Comparison of ENCODE assay signal across 28 cellular contexts in genomic region chr4:174278467-174278866, GRCh38. TPM values are rescaled to one million over a fixed set of nuclear protein-coding genes. Genes with fewer than 3 reads are reported as not detected.
DNase-seq lines count a peak whose midpoint lies in the region; ATAC-seq and TF ChIP-seq lines count a peak whose summit lies in the region.
"Had no signal": no experiment of that assay in that cellular context is flagged by ENCODE, and none has a peak within 500 bp of the region (broad histone marks: within the 10 kb centered on the region; RNA-seq: fewer than 3 reads in every experiment).

No MANE protein-coding gene starts in this region.

- H3K4me3 Mint-ChIP-seq in activated CD8-positive, alpha-beta T cell treated with anti-CD3 and anti-CD28 coated beads for 36 hours, result no peak overlapping the region
- H3K4me3 Mint-ChIP-seq in activated CD8-positive, alpha-beta T cell treated with anti-CD3 and anti-CD28 coated beads, Interleukin-2, amount 10 ng/mL, durations not matched to agents 7 days and 5 days, result no peak overlapping the region
- H3K4me3 Mint-ChIP-seq in central memory CD8-positive, alpha-beta T cell, result no peak overlapping the region
- H3K4me3 Mint-ChIP-seq: activated naive CD8-positive, alpha-beta T cell treated with anti-CD3 and anti-CD28 coated beads, Interleukin-2, amount 10 ng/mL, durations not matched to agents 7 days and 5 days; B cell; immature natural killer cell; stimulated activated memory B cell treated with anti-CD40 and anti-IgM and Interleukin-4, amounts not matched to agents 10 μg/mL and 1 μg/mL and 100 μg/mL, for 72 hours had no signal

- H3K9me3 Mint-ChIP-seq in activated CD8-positive, alpha-beta T cell treated with anti-CD3 and anti-CD28 coated beads for 36 hours, result no peaks in the 10 kb centered on the region
- H3K9me3 Mint-ChIP-seq in activated CD8-positive, alpha-beta T cell treated with anti-CD3 and anti-CD28 coated beads, Interleukin-2, amount 10 ng/mL, durations not matched to agents 7 days and 5 days (ENCODE audit: insufficient read depth), result no peaks in the 10 kb centered on the region
- no peaks in the 10 kb centered on the region for H3K9me3 Mint-ChIP-seq in central memory CD8-positive, alpha-beta T cell
- H3K9me3 Mint-ChIP-seq: immature natural killer cell; stimulated activated memory B cell treated with anti-CD40 and anti-IgM and Interleukin-4, amounts not matched to agents 10 μg/mL and 1 μg/mL and 100 μg/mL, for 72 hours had no signal

- CTCF ChIA-PET in activated CD8-positive, alpha-beta T cell treated with anti-CD3 and anti-CD28 coated beads for 36 hours (lab: Charles Lee), result no interaction called here
- CTCF ChIA-PET in activated CD8-positive, alpha-beta T cell treated with anti-CD3 and anti-CD28 coated beads, Interleukin-2, amount 10 ng/mL, durations not matched to agents 7 days and 5 days (lab: Charles Lee), result no interaction called here

- no peak for ATAC-seq in activated CD8-positive, alpha-beta T cell treated with anti-CD3 and anti-CD28 coated beads for 36 hours
- ATAC-seq in activated CD8-positive, alpha-beta T cell treated with anti-CD3 and anti-CD28 coated beads, Interleukin-2, amount 10 ng/mL, durations not matched to agents 7 days and 5 days, result no peak
- peak; percentile 23 for ATAC-seq in HG03342 (IDR thresholded peaks at IDR 0.05; ENCODE audit: unreplicated experiment)
- no peak for ATAC-seq in central memory CD8-positive, alpha-beta T cell (replicated peaks; ENCODE audit: extremely low read depth, poor library complexity, severe bottlenecking)
- ATAC-seq in esophagus mucosa, result no peak
- ATAC-seq: gastrocnemius medialis; Panc1; sciatic nerve; stimulated activated memory B cell treated with anti-CD40 and anti-IgM and Interleukin-4, amounts not matched to agents 10 μg/mL and 1 μg/mL and 100 μg/mL, for 72 hours; upper lobe of right lung had no signal

- H3K36me3 Mint-ChIP-seq in activated CD8-positive, alpha-beta T cell treated with anti-CD3 and anti-CD28 coated beads for 36 hours (ENCODE audit: low read depth), result peaks cover 10% of the 10 kb centered on the region
- peaks cover 16% of the 10 kb centered on the region for H3K36me3 Mint-ChIP-seq in activated CD8-positive, alpha-beta T cell treated with anti-CD3 and anti-CD28 coated beads, Interleukin-2, amount 10 ng/mL, durations not matched to agents 7 days and 5 days (ENCODE audit: low read depth)
- peaks cover 14% of the 10 kb centered on the region for H3K36me3 Mint-ChIP-seq in central memory CD8-positive, alpha-beta T cell (ENCODE audit: insufficient read depth)

- no peak for TF ChIP-seq CTCF in activated CD8-positive, alpha-beta T cell treated with anti-CD3 and anti-CD28 coated beads for 36 hours (IDR thresholded peaks at IDR 0.05)

- POLR2A ChIA-PET in activated CD8-positive, alpha-beta T cell treated with anti-CD3 and anti-CD28 coated beads for 36 hours (lab: Charles Lee), result no interaction called here
- POLR2A ChIA-PET in activated CD8-positive, alpha-beta T cell treated with anti-CD3 and anti-CD28 coated beads, Interleukin-2, amount 10 ng/mL, durations not matched to agents 7 days and 5 days (lab: Charles Lee), result no interaction called here

- H3K27ac Mint-ChIP-seq in activated CD8-positive, alpha-beta T cell treated with anti-CD3 and anti-CD28 coated beads for 36 hours, result no peak overlapping the region
- H3K27ac Mint-ChIP-seq in activated CD8-positive, alpha-beta T cell treated with anti-CD3 and anti-CD28 coated beads, Interleukin-2, amount 10 ng/mL, durations not matched to agents 7 days and 5 days, result no peak overlapping the region
- H3K27ac Mint-ChIP-seq in central memory CD8-positive, alpha-beta T cell (ENCODE audit: low read depth), result peak overlapping the region; percentile 13
- H3K27ac Mint-ChIP-seq: activated naive CD8-positive, alpha-beta T cell treated with anti-CD3 and anti-CD28 coated beads, Interleukin-2, amount 10 ng/mL, durations not matched to agents 7 days and 5 days; B cell; stimulated activated memory B cell treated with anti-CD40 and anti-IgM and Interleukin-4, amounts not matched to agents 10 μg/mL and 1 μg/mL and 100 μg/mL, for 72 hours had no signal

- DNase-seq in activated CD8-positive, alpha-beta T cell treated with anti-CD3 and anti-CD28 coated beads for 36 hours, result peak; percentile 37
- DNase-seq in activated CD8-positive, alpha-beta T cell treated with anti-CD3 and anti-CD28 coated beads, Interleukin-2, amount 10 ng/mL, durations not matched to agents 7 days and 5 days, result no peak
- DNase-seq in NCI-H748 (lab: John Stamatoyannopoulos, UW; ENCODE audit: unreplicated experiment) (peak; percentile 85), NOMO-1 (lab: John Stamatoyannopoulos, UW; ENCODE audit: unreplicated experiment in 2 of 2) (no peak), head of caudate nucleus (no peak)
- DNase-seq in central memory CD8-positive, alpha-beta T cell (ENCODE audit: low spot score in 2 of 2), result no peak
- DNase-seq: activated CD8-positive, alpha-beta memory T cell treated with anti-CD3 and anti-CD28 coated beads, Interleukin-2, amount 50 U/mL, for 48 hours; activated naive CD8-positive, alpha-beta T cell treated with anti-CD3 and anti-CD28 coated beads, Interleukin-2, amount 10 ng/mL, durations not matched to agents 7 days and 5 days; dorsolateral prefrontal cortex; gastrocnemius medialis; hippocampal formation; immature natural killer cell; KG1; mesendoderm; NCI-H187 treated with DMSO at 0.1 percent for 48 hours; NCI-H446 treated with DMSO at 0.1 percent for 48 hours; SHP77 treated with DMSO at 0.1 percent for 48 hours; stimulated activated CD4-positive, alpha-beta T cell treated with anti-CD3 and anti-CD28 coated beads, Interleukin-12 subunit alpha, Interleukin-12 subunit beta, amount 100 ng/mL, for 4 hours; stimulated activated CD4-positive, alpha-beta T cell treated with anti-CD3 and anti-CD28 coated beads, Interleukin-4, amount 100 ng/mL, for 1 hour; T-helper 9 cell; upper lobe of right lung; WERI-Rb-1 had no signal

- intact Hi-C loops in activated CD8-positive, alpha-beta T cell treated with anti-CD3 and anti-CD28 coated beads for 36 hours (cut with micrococcal nuclease), result no loop called here
- intact Hi-C loops in head of caudate nucleus (cut with DNase I), result no loop called here

- H3K27me3 Mint-ChIP-seq in activated CD8-positive, alpha-beta T cell treated with anti-CD3 and anti-CD28 coated beads for 36 hours, result no peaks in the 10 kb centered on the region
- H3K27me3 Mint-ChIP-seq in activated CD8-positive, alpha-beta T cell treated with anti-CD3 and anti-CD28 coated beads, Interleukin-2, amount 10 ng/mL, durations not matched to agents 7 days and 5 days (ENCODE audit: low read depth), result no peaks in the 10 kb centered on the region
- no peaks in the 10 kb centered on the region for H3K27me3 Mint-ChIP-seq in central memory CD8-positive, alpha-beta T cell
- H3K27me3 Mint-ChIP-seq: activated naive CD8-positive, alpha-beta T cell treated with anti-CD3 and anti-CD28 coated beads, Interleukin-2, amount 10 ng/mL, durations not matched to agents 7 days and 5 days; B cell; stimulated activated memory B cell treated with anti-CD40 and anti-IgM and Interleukin-4, amounts not matched to agents 10 μg/mL and 1 μg/mL and 100 μg/mL, for 72 hours had no signal

- H3K4me1 Mint-ChIP-seq in activated CD8-positive, alpha-beta T cell treated with anti-CD3 and anti-CD28 coated beads for 36 hours (ENCODE audit: low read depth), result peaks cover 56% of the 10 kb centered on the region
- peaks cover 41% of the 10 kb centered on the region for H3K4me1 Mint-ChIP-seq in activated CD8-positive, alpha-beta T cell treated with anti-CD3 and anti-CD28 coated beads, Interleukin-2, amount 10 ng/mL, durations not matched to agents 7 days and 5 days (ENCODE audit: low read depth)
- H3K4me1 Mint-ChIP-seq in central memory CD8-positive, alpha-beta T cell, result peaks cover 59% of the 10 kb centered on the region

RNA-seq across cellular contexts. Expression of gene FBXO8, which starts 5.0 kb away (rescaled TPM):
- total RNA-seq in activated CD8-positive, alpha-beta T cell treated with anti-CD3 and anti-CD28 coated beads for 36 hours, result 10 to 100 TPM; 15.1 to 19.1 TPM
- total RNA-seq in activated CD8-positive, alpha-beta T cell treated with anti-CD3 and anti-CD28 coated beads, Interleukin-2, amount 10 ng/mL, durations not matched to agents 7 days and 5 days, result 10 to 100 TPM; 13.7 to 16.6 TPM
- 21.9 TPM for total RNA-seq in esophagus mucosa

RNA-seq across cellular contexts. Expression of gene CEP44, which starts 5.2 kb away (rescaled TPM):
- 10 to 100 TPM; 29.3 to 30.2 TPM for total RNA-seq in activated CD8-positive, alpha-beta T cell treated with anti-CD3 and anti-CD28 coated beads for 36 hours
- total RNA-seq in activated CD8-positive, alpha-beta T cell treated with anti-CD3 and anti-CD28 coated beads, Interleukin-2, amount 10 ng/mL, durations not matched to agents 7 days and 5 days, result 10 to 100 TPM; 19.1 to 21.2 TPM
- total RNA-seq in esophagus mucosa, result 9.9 TPM

Comparison
In these comparisons a context has a peak if more than half of its experiments do, and no peak if none do; other contexts are left out.
1. DNase-seq: peak in activated CD8-positive, alpha-beta T cell treated with anti-CD3 and anti-CD28 coated beads for 36 hours (single experiment) and NCI-H748 (single experiment); none in activated CD8-positive, alpha-beta T cell treated with anti-CD3 and anti-CD28 coated beads, Interleukin-2, amount 10 ng/mL, durations not matched to agents 7 days and 5 days (single experiment), central memory CD8-positive, alpha-beta T cell (0 of 2), NOMO-1 (0 of 2) and head of caudate nucleus (0 of 42).